ENCODE assay signal across 8 cellular contexts in the genomic region with DNA sequence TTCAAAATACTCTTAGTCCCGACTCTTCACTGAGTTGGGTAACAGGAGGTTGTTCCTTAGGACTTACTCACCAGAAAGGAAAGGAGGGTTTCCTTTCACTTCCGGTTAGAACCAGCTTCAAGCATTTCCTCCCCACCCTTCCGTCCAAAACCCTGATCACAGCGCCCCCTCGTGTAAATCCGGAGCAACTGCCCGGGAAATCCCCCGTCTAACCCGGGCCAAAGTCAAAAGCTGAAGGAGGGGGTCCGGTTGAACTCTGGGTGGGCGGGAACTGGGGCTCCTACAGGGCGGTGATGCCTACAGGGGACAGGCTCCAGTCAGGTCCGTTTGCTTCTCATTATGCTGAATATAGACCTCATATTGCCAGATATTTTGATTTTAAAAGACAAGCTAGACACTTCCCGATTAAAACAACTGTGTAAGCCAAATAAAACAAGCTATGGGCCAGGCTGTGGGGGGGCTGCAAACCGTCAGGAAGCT. TPM values are rescaled to one million over a fixed set of nuclear protein-coding genes. Genes with fewer than 3 reads are reported as not detected.
DNase-seq lines count a peak whose midpoint lies in the region; ATAC-seq and TF ChIP-seq lines count a peak whose summit lies in the region.

No MANE protein-coding gene starts in this region.

- H3K27me3 Mint-ChIP-seq in activated T-helper 1 cell treated with anti-CD3 and anti-CD28 coated beads, Interleukin-12 subunit alpha, Interleukin-12 subunit beta, Interleukin-2, Interleukin-4 antibody, amounts not matched to agents 30 ng/mL and 10 ng/mL and 1 ng/mL, durations not matched to agents 14 hours and 24 hours and 36 hours (ENCODE audit: insufficient read depth), result peaks cover 12% of the 10 kb centered on the region

- H3K4me3 ChIP-seq in fibroblast of villous mesenchyme (ENCODE audit: low read depth, low read length) (no peak overlapping the region), neutrophil (ENCODE audit: low read depth in 1 of 2, low read length in 1 of 2) (peak overlapping the region in 1 of 2 experiments; percentile 27), subcutaneous abdominal adipose tissue (ENCODE audit: low read depth in 1 of 5, low read length in 5 of 5) (peak overlapping the region; percentile 23 to 70 (median 50))

- intact Hi-C loops in activated T-helper 1 cell treated with anti-CD3 and anti-CD28 coated beads, Interleukin-12 subunit alpha, Interleukin-12 subunit beta, Interleukin-2, Interleukin-4 antibody, amounts not matched to agents 30 ng/mL and 10 ng/mL and 1 ng/mL, durations not matched to agents 14 hours and 24 hours and 36 hours (cut with micrococcal nuclease), result loop anchor here (1.0 to 5.0 kb wide), 2 partner anchors 43 to 541 kb away; partner anchors contain the start of gene C1orf115

- peak; percentile 84 for ATAC-seq in GM21737 (IDR thresholded peaks at IDR 0.05; ENCODE audit: unreplicated experiment)

- no peaks in the 10 kb centered on the region for H3K9me3 Mint-ChIP-seq in activated T-helper 1 cell treated with anti-CD3 and anti-CD28 coated beads, Interleukin-12 subunit alpha, Interleukin-12 subunit beta, Interleukin-2, Interleukin-4 antibody, amounts not matched to agents 30 ng/mL and 10 ng/mL and 1 ng/mL, durations not matched to agents 14 hours and 24 hours and 36 hours

- no peaks in the 10 kb centered on the region for H3K36me3 Mint-ChIP-seq in activated T-helper 1 cell treated with anti-CD3 and anti-CD28 coated beads, Interleukin-12 subunit alpha, Interleukin-12 subunit beta, Interleukin-2, Interleukin-4 antibody, amounts not matched to agents 30 ng/mL and 10 ng/mL and 1 ng/mL, durations not matched to agents 14 hours and 24 hours and 36 hours (ENCODE audit: low read depth)

- TF ChIP-seq CTCF in fibroblast of villous mesenchyme (IDR thresholded peaks at IDR 0.05; ENCODE audit: insufficient read depth, low read depth, low read length) (peak; percentile 83), neutrophil (IDR thresholded peaks at IDR 0.05) (peak; percentile 81)

- H3K27ac Mint-ChIP-seq in activated T-helper 1 cell treated with anti-CD3 and anti-CD28 coated beads, Interleukin-12 subunit alpha, Interleukin-12 subunit beta, Interleukin-2, Interleukin-4 antibody, amounts not matched to agents 30 ng/mL and 10 ng/mL and 1 ng/mL, durations not matched to agents 14 hours and 24 hours and 36 hours, result no peak overlapping the region

- DNase-seq in DMS79 (lab: John Stamatoyannopoulos, UW) (peak; percentile 62), KG1 (lab: John Stamatoyannopoulos, UW) (peak; percentile 38), RPMI8226 (peak; percentile 61), fibroblast of villous mesenchyme (ENCODE audit: low read depth) (peak; percentile 89)
- DNase-seq in activated T-helper 1 cell treated with anti-CD3 and anti-CD28 coated beads, Interleukin-12 subunit alpha, Interleukin-12 subunit beta, Interleukin-2, Interleukin-4 antibody, amounts not matched to agents 30 ng/mL and 10 ng/mL and 1 ng/mL, durations not matched to agents 14 hours and 24 hours and 36 hours (ENCODE audit: low spot score), result peak; percentile 63

- no peaks in the 10 kb centered on the region for H3K36me3 ChIP-seq in neutrophil
- no peaks in the 10 kb centered on the region for H3K36me3 ChIP-seq in subcutaneous abdominal adipose tissue (ENCODE audit: control insufficient read depth in 5 of 5, insufficient read depth in 5 of 5, low read length in 5 of 5)

- H3K4me1 ChIP-seq in neutrophil (ENCODE audit: control insufficient read depth in 1 of 2, insufficient read depth in 1 of 2, low read depth in 1 of 2, low read length in 1 of 2) (peaks cover 6 to 11% of the 10 kb centered on the region in 2 experiments), subcutaneous abdominal adipose tissue (ENCODE audit: control insufficient read depth in 5 of 5, insufficient read depth in 5 of 5, low read length in 5 of 5) (peaks cover 5 to 26% (median 14%) of the 10 kb centered on the region in 5 donors)

- H3K9ac ChIP-seq in subcutaneous abdominal adipose tissue (ENCODE audit: low read length in 5 of 5), result peak overlapping the region in 4 of 5 donors; percentile 20 to 75 (median 46)

- H3K27me3 ChIP-seq in neutrophil, result peaks cover 11% of the 10 kb centered on the region
- H3K27me3 ChIP-seq in subcutaneous abdominal adipose tissue (ENCODE audit: control insufficient read depth in 5 of 5, insufficient read depth in 4 of 5, low read length in 5 of 5), result no peaks in the 10 kb centered on the region

- H3K9me3 ChIP-seq in neutrophil (no peaks in the 10 kb centered on the region), subcutaneous abdominal adipose tissue (ENCODE audit: control insufficient read depth in 5 of 5, low read length in 5 of 5) (no peaks in the 10 kb centered on the region)

- H3K4me1 Mint-ChIP-seq in activated T-helper 1 cell treated with anti-CD3 and anti-CD28 coated beads, Interleukin-12 subunit alpha, Interleukin-12 subunit beta, Interleukin-2, Interleukin-4 antibody, amounts not matched to agents 30 ng/mL and 10 ng/mL and 1 ng/mL, durations not matched to agents 14 hours and 24 hours and 36 hours (ENCODE audit: low read depth), result peaks cover 11% of the 10 kb centered on the region

- no peak overlapping the region for H3K4me3 Mint-ChIP-seq in activated T-helper 1 cell treated with anti-CD3 and anti-CD28 coated beads, Interleukin-12 subunit alpha, Interleukin-12 subunit beta, Interleukin-2, Interleukin-4 antibody, amounts not matched to agents 30 ng/mL and 10 ng/mL and 1 ng/mL, durations not matched to agents 14 hours and 24 hours and 36 hours

- H3K27ac ChIP-seq in neutrophil (no peak overlapping the region), subcutaneous abdominal adipose tissue (ENCODE audit: low read depth, low read length) (peak overlapping the region; percentile 98)

RNA-seq across cellular contexts. Expression of gene MTARC2, which starts 15.0 kb away (rescaled TPM):
- not detected in 2 replicates for total RNA-seq in activated T-helper 1 cell treated with anti-CD3 and anti-CD28 coated beads, Interleukin-12 subunit alpha, Interleukin-12 subunit beta, Interleukin-2, Interleukin-4 antibody, amounts not matched to agents 30 ng/mL and 10 ng/mL and 1 ng/mL, durations not matched to agents 14 hours and 24 hours and 36 hours
- 2.2 and 4.2 TPM in 2 replicates for total RNA-seq in fibroblast of villous mesenchyme

RNA-seq across cellular contexts. Expression of gene C1orf115, which starts 43.0 kb away (rescaled TPM):
- 0.05 TPM in 1 of 2 replicates, not detected in the other for total RNA-seq in activated T-helper 1 cell treated with anti-CD3 and anti-CD28 coated beads, Interleukin-12 subunit alpha, Interleukin-12 subunit beta, Interleukin-2, Interleukin-4 antibody, amounts not matched to agents 30 ng/mL and 10 ng/mL and 1 ng/mL, durations not matched to agents 14 hours and 24 hours and 36 hours
- total RNA-seq in fibroblast of villous mesenchyme, result 3.5 and 4.5 TPM in 2 replicates

RNA-seq across cellular contexts. Expression of gene MTARC1, which starts 53.6 kb away (rescaled TPM):
- not detected in 2 replicates for total RNA-seq in activated T-helper 1 cell treated with anti-CD3 and anti-CD28 coated beads, Interleukin-12 subunit alpha, Interleukin-12 subunit beta, Interleukin-2, Interleukin-4 antibody, amounts not matched to agents 30 ng/mL and 10 ng/mL and 1 ng/mL, durations not matched to agents 14 hours and 24 hours and 36 hours
- 1.7 and 2.3 TPM in 2 replicates for total RNA-seq in fibroblast of villous mesenchyme

Comparison
In these comparisons a context has a peak if more than half of its experiments do, and no peak if none do; other contexts are left out.
1. DNase-seq: peak in every context shown above with its lines; median percentile 89 in fibroblast of villous mesenchyme; 63 in activated T-helper 1 cell treated with anti-CD3 and anti-CD28 coated beads, Interleukin-12 subunit alpha, Interleukin-12 subunit beta, Interleukin-2, Interleukin-4 antibody, amounts not matched to agents 30 ng/mL and 10 ng/mL and 1 ng/mL, durations not matched to agents 14 hours and 24 hours and 36 hours; 62 in DMS79; 61 in RPMI8226; 38 in KG1.